ENCODE assay signal across 14 cellular contexts in genomic region chr1:155966750-155967149, GRCh38. TPM values are rescaled to one million over a fixed set of nuclear protein-coding genes. Genes with fewer than 3 reads are reported as not detected.
DNase-seq lines count a peak whose midpoint lies in the region; ATAC-seq and TF ChIP-seq lines count a peak whose summit lies in the region.
"Had no signal": no experiment of that assay in that cellular context is flagged by ENCODE, and none has a peak within 500 bp of the region (broad histone marks: within the 10 kb centered on the region; RNA-seq: fewer than 3 reads in every experiment).

No MANE protein-coding gene starts in this region.

- intact Hi-C loops in activated B cell treated with CpG ODN at 0.5 μM for 24 hours (cut with micrococcal nuclease) (loop anchor here (2.0 kb wide), 1 partner anchor 16 kb away; no protein-coding TSS in a partner anchor), heart right ventricle (cut with DNase I) (no loop called here)

- no peak overlapping the region for H3K4me3 Mint-ChIP-seq in activated B cell treated with CpG ODN at 0.5 μM for 24 hours

- 21 to 22% methylated on average over 7 of the region's 7 CpGs for WGBS in heart right ventricle, 2 donors

- H3K9ac ChIP-seq in skeletal muscle satellite cell (ENCODE audit: low read depth, low read length) = peak overlapping the region; percentile 70

- peak overlapping the region; percentile 51 to 99 (median 92) for H3K27ac ChIP-seq in heart right ventricle
- H3K27ac ChIP-seq: SK-N-MC had no signal

- H3K9me3 Mint-ChIP-seq in activated B cell treated with CpG ODN at 0.5 μM for 24 hours = no peaks in the 10 kb centered on the region

- H3K9me3 ChIP-seq in heart right ventricle = no peaks in the 10 kb centered on the region
- no peaks in the 10 kb centered on the region for H3K9me3 ChIP-seq in skeletal muscle satellite cell (replicated peaks; ENCODE audit: low read length)
- H3K9me3 ChIP-seq: HAP-1 had no signal

- no peaks in the 10 kb centered on the region for H3K27me3 Mint-ChIP-seq in activated B cell treated with CpG ODN at 0.5 μM for 24 hours

- POLR2A ChIA-PET in activated B cell treated with CpG ODN at 0.5 μM for 24 hours (lab: Charles Lee) = interaction anchor here (1.1 to 7.2 kb wide), 5 partner anchors 8 to 33 kb away, joined by 3 to 113 read pairs (median 5); partner anchors contain the start of genes ARHGEF2 and KHDC4

- H3K27ac Mint-ChIP-seq in activated B cell treated with CpG ODN at 0.5 μM for 24 hours = peak overlapping the region; percentile 77

- ATAC-seq in activated B cell treated with CpG ODN at 0.5 μM for 24 hours (ENCODE audit: low read depth) (no peak), heart right ventricle (peak in 7 of 8 donors; percentile 8 to 44 (median 38)), GM21447 (IDR thresholded peaks at IDR 0.05; ENCODE audit: unreplicated experiment) (no peak), HG03139 (IDR thresholded peaks at IDR 0.05; ENCODE audit: unreplicated experiment) (no peak)
- ATAC-seq: esophagus mucosa had no signal

- H3K4me3 ChIP-seq in heart right ventricle = peak overlapping the region in 3 of 10 donors; percentile 14 to 38 (median 24)
- no peak overlapping the region for H3K4me3 ChIP-seq in skeletal muscle satellite cell (ENCODE audit: low read length)
- H3K4me3 ChIP-seq: HAP-1, SK-N-MC had no signal

- peak overlapping the region; percentile 72 for H3K4me2 ChIP-seq in skeletal muscle satellite cell (ENCODE audit: low read length)

- DNase-seq in GF-D8 (lab: John Stamatoyannopoulos, UW) (peak; percentile 10), activated B cell treated with CpG ODN at 0.5 μM for 24 hours (no peak), heart right ventricle (no peak), NCI-H2081 treated with DMSO at 0.1 percent for 48 hours (lab: John Stamatoyannopoulos, UW) (no peak), NCI-H1694 treated with DMSO at 0.1 percent for 48 hours (lab: John Stamatoyannopoulos, UW) (no peak)
- DNase-seq: activated gamma-delta T cell treated with Interleukin-2 at 50 U/mL for 16 hours; NCI-H2171 treated with DMSO at 0.1 percent for 48 hours; stimulated activated CD4-positive, alpha-beta T cell treated with anti-CD3 and anti-CD28 coated beads, Interleukin-1b, Interleukin-23, amount 100 ng/mL, for 48 hours had no signal

- H3K36me3 Mint-ChIP-seq in activated B cell treated with CpG ODN at 0.5 μM for 24 hours (ENCODE audit: low read depth) = peaks cover 79% of the 10 kb centered on the region

- H3K36me3 ChIP-seq in heart right ventricle (peaks cover 5 to 85% (median 47%) of the 10 kb centered on the region in 9 donors), skeletal muscle satellite cell (ENCODE audit: insufficient read depth, low read length) (peaks cover 67% of the 10 kb centered on the region)

- CTCF ChIA-PET in activated B cell treated with CpG ODN at 0.5 μM for 24 hours (lab: Charles Lee) = interaction anchor here (1.5 to 1.8 kb wide), 2 partner anchors 17 to 29 kb away, joined by 4 to 7 read pairs; no protein-coding TSS in a partner anchor

- peaks cover 82% of the 10 kb centered on the region for H3K4me1 Mint-ChIP-seq in activated B cell treated with CpG ODN at 0.5 μM for 24 hours

- no peak for TF ChIP-seq CTCF in activated B cell treated with CpG ODN at 0.5 μM for 24 hours (IDR thresholded peaks at IDR 0.05)
- TF ChIP-seq CTCF in heart right ventricle (IDR thresholded peaks at IDR 0.05) = no peak

- H3K4me1 ChIP-seq in heart right ventricle = peaks cover 53 to 97% (median 85%) of the 10 kb centered on the region in 9 donors
- peaks cover 60% of the 10 kb centered on the region for H3K4me1 ChIP-seq in skeletal muscle satellite cell (ENCODE audit: control insufficient read depth, insufficient read depth, low read length)
- H3K4me1 ChIP-seq: HAP-1 had no signal

- H3K27me3 ChIP-seq in heart right ventricle (no peaks in the 10 kb centered on the region), skeletal muscle satellite cell (ENCODE audit: control insufficient read depth, insufficient read depth, low read length) (no peaks in the 10 kb centered on the region)

RNA-seq across cellular contexts. Expression of gene ARHGEF2, which starts 11.6 kb away (rescaled TPM):
- 188 and 207 TPM in 2 replicates for total RNA-seq in activated B cell treated with CpG ODN at 0.5 μM for 24 hours
- 10 to 100 TPM; 48.6 to 79.8 (median 58.2) TPM for total RNA-seq in heart right ventricle
- 10 to 100 TPM; 22.7 to 38.0 TPM for polyA plus RNA-seq in heart right ventricle
- 105 and 107 TPM in 2 replicates for total RNA-seq in skeletal muscle satellite cell (2012; rRNA removed)

RNA-seq across cellular contexts. Expression of gene RXFP4, which starts 25.3 kb away (rescaled TPM):
- not detected in 2 replicates for total RNA-seq in activated B cell treated with CpG ODN at 0.5 μM for 24 hours
- total RNA-seq in heart right ventricle = not detected
- under 1 TPM in 1 of 2 donors, not detected in 1; 0.04 TPM for polyA plus RNA-seq in heart right ventricle
- 0.44 TPM in 1 of 2 replicates, not detected in the other for total RNA-seq in skeletal muscle satellite cell (2012; rRNA removed)
- total RNA-seq: esophagus mucosa had no signal

RNA-seq across cellular contexts. Expression of gene KHDC4, which starts 32.5 kb away (rescaled TPM):
- total RNA-seq in activated B cell treated with CpG ODN at 0.5 μM for 24 hours (88.3 and 105 TPM in 2 replicates), heart right ventricle (10 to 100 TPM; 17.6 to 30.3 (median 22.0) TPM)
- 10 to 100 TPM; 14.3 to 33.8 TPM for polyA plus RNA-seq in heart right ventricle
- 21.4 and 24.1 TPM in 2 replicates for total RNA-seq in skeletal muscle satellite cell (2012; rRNA removed)

RNA-seq across cellular contexts. Expression of gene SSR2, which starts 54.0 kb away (rescaled TPM):
- total RNA-seq in activated B cell treated with CpG ODN at 0.5 μM for 24 hours (136 and 146 TPM in 2 replicates), heart right ventricle (100 to 1,000 TPM in 2 of 10 donors, 10 to 100 TPM in 8; 70.3 to 124 (median 73.7) TPM)
- 100 to 1,000 TPM in 1 of 2 donors, 10 to 100 TPM in 1; 66.1 to 322 TPM for polyA plus RNA-seq in heart right ventricle
- 538 and 640 TPM in 2 replicates for total RNA-seq in skeletal muscle satellite cell (2012; rRNA removed)

RNA-seq across cellular contexts. Expression of gene RIT1, which starts 55.6 kb away (rescaled TPM):
- 32.7 and 38.6 TPM in 2 replicates for total RNA-seq in activated B cell treated with CpG ODN at 0.5 μM for 24 hours
- total RNA-seq in heart right ventricle = 10 to 100 TPM; 12.8 to 32.3 (median 21.9) TPM
- polyA plus RNA-seq in heart right ventricle = 10 to 100 TPM; 11.5 to 17.0 TPM
- 18.3 and 19.9 TPM in 2 replicates for total RNA-seq in skeletal muscle satellite cell (2012; rRNA removed)

Comparison
In these comparisons a context has a peak if more than half of its experiments do, and no peak if none do; other contexts are left out.
1. ATAC-seq: peak in heart right ventricle (7 of 8); none in activated B cell treated with CpG ODN at 0.5 μM for 24 hours (single experiment), GM21447 (single experiment) and HG03139 (single experiment).